20 cellular contexts compared by ENCODE assay signal in genomic region chr13:101490400-101491015, GRCh38. TPM values are rescaled to one million over a fixed set of nuclear protein-coding genes. Genes with fewer than 3 reads are reported as not detected.
DNase-seq lines count a peak whose midpoint lies in the region; ATAC-seq and TF ChIP-seq lines count a peak whose summit lies in the region.
"Had no signal": no experiment of that assay in that cellular context is flagged by ENCODE, and none has a peak within 500 bp of the region (broad histone marks: within the 10 kb centered on the region; RNA-seq: fewer than 3 reads in every experiment).

No MANE protein-coding gene starts in this region.

- H3K9me3 Mint-ChIP-seq in chondrocyte (ENCODE audit: low read depth) (peaks cover 2% of the 10 kb centered on the region), mesothelial cell of epicardium (no peaks in the 10 kb centered on the region)
- H3K9me3 Mint-ChIP-seq: activated T-cell treated with anti-CD3 and anti-CD28 coated beads, Interleukin-2, amount 50 U/mL, for 24 hours had no signal

- no peaks in the 10 kb centered on the region for H3K9me2 ChIP-seq in OCI-LY7 (ENCODE audit: insufficient read depth, low read length)

- BruUV-seq in OCI-LY7 (replicated peaks; lab: Mats Ljungman, UMichigan) = no TSS peak

- H3K27me3 Mint-ChIP-seq in chondrocyte (ENCODE audit: low read depth) = no peaks in the 10 kb centered on the region
- no peaks in the 10 kb centered on the region for H3K27me3 Mint-ChIP-seq in mesothelial cell of epicardium (ENCODE audit: low read depth)

- CTCF ChIA-PET in OCI-LY7 (lab: Charles Lee; ENCODE audit: unreplicated experiment) = no interaction called here

- H3K4me1 Mint-ChIP-seq in chondrocyte (ENCODE audit: low read depth) = peaks cover 88% of the 10 kb centered on the region
- peaks cover 35% of the 10 kb centered on the region for H3K4me1 Mint-ChIP-seq in mesothelial cell of epicardium

- H3K79me2 ChIP-seq in OCI-LY7 (ENCODE audit: insufficient read depth, low read depth, low read length) = no peaks in the 10 kb centered on the region

- no peak for ATAC-seq in GM19467 (IDR thresholded peaks at IDR 0.05; ENCODE audit: unreplicated experiment)
- ATAC-seq: body of pancreas; left colon; stimulated activated naive CD8-positive, alpha-beta T cell treated with anti-CD3 and anti-CD28 coated beads, Interleukin-15, Interleukin-2, amounts not matched to agents 100 U/mL and 50 U/mL, for 24 hours had no signal

- H3K36me3 Mint-ChIP-seq in chondrocyte (ENCODE audit: low read depth) (peaks cover 15% of the 10 kb centered on the region), mesothelial cell of epicardium (no peaks in the 10 kb centered on the region)

- TF ChIP-seq POLR2A in esophagus muscularis mucosa (IDR thresholded peaks at IDR 0.05; ENCODE audit: low read depth) = no peak

- no peaks in the 10 kb centered on the region for H3K27me3 ChIP-seq in MG63
- no peaks in the 10 kb centered on the region for H3K27me3 ChIP-seq in esophagus muscularis mucosa
- H3K27me3 ChIP-seq: body of pancreas, uterus had no signal

- H3K36me3 ChIP-seq in MG63 (no peaks in the 10 kb centered on the region), OCI-LY7 (ENCODE audit: insufficient read depth, low read length) (no peaks in the 10 kb centered on the region), esophagus muscularis mucosa (no peaks in the 10 kb centered on the region)
- H3K36me3 ChIP-seq: esophagus squamous epithelium, uterus had no signal

- POLR2A ChIA-PET in OCI-LY7 (lab: Charles Lee) = no interaction called here

- H3K27ac ChIP-seq in OCI-LY7 (ENCODE audit: low read depth, low read length, poor library complexity, severe bottlenecking) = no peak overlapping the region
- H3K27ac ChIP-seq in esophagus muscularis mucosa (replicated peaks in 1 of 4) = no peak overlapping the region
- H3K27ac ChIP-seq: body of pancreas, esophagus squamous epithelium, uterus had no signal

- peak; percentile 28 for DNase-seq in AG10803 (ENCODE audit: low read depth)
- peak; percentile 6 for DNase-seq in MG63
- DNase-seq in chondrocyte (ENCODE audit: low spot score) = no peak
- no peak for DNase-seq in mesothelial cell of epicardium (ENCODE audit: low spot score in 2 of 2, unreplicated experiment in 2 of 2)
- no peak for DNase-seq in OCI-LY7 (ENCODE audit: low spot score)
- no peak for DNase-seq in esophagus muscularis mucosa (ENCODE audit: extremely low spot score)
- DNase-seq in cerebellar nuclear complex (lab: John Stamatoyannopoulos, UW) = no peak
- DNase-seq: activated CD4-positive, alpha-beta T cell treated with anti-CD3 and anti-CD28 coated beads, Interleukin-2, amount 50 U/mL, for 4 hours; activated naive CD4-positive, alpha-beta T cell treated with anti-CD3 and anti-CD28 coated beads, Interleukin-2, amount 50 U/mL, for 16 hours; activated T-cell treated with anti-CD3 and anti-CD28 coated beads, Interleukin-2, amount 50 U/mL, for 24 hours; body of pancreas; esophagus squamous epithelium; hippocampal formation; Karpas-422; left colon; NCI-H1436 treated with DMSO at 0.1 percent for 48 hours; NCI-H446 treated with DMSO at 0.1 percent for 48 hours; stimulated activated naive CD8-positive, alpha-beta T cell treated with anti-CD3 and anti-CD28 coated beads, Interleukin-15, Interleukin-2, amounts not matched to agents 100 U/mL and 50 U/mL, for 24 hours; uterus had no signal

- H3K4me1 ChIP-seq in OCI-LY7 (ENCODE audit: insufficient read depth, low read length, poor library complexity, severe bottlenecking) (no peaks in the 10 kb centered on the region), esophagus muscularis mucosa (peaks cover 0 to 6% (median 0%) of the 10 kb centered on the region in 4 donors)
- H3K4me1 ChIP-seq: body of pancreas, uterus had no signal

- H2AFZ ChIP-seq in OCI-LY7 (ENCODE audit: low read length) = no peak overlapping the region

- no peak for TF ChIP-seq CTCF in AG10803 (conservative IDR thresholded peaks at IDR 0.05; ENCODE audit: low read length)
- no peak for TF ChIP-seq CTCF in chondrocyte (IDR thresholded peaks at IDR 0.05)
- TF ChIP-seq CTCF in mesothelial cell of epicardium (IDR thresholded peaks at IDR 0.05; ENCODE audit: unreplicated experiment) = no peak
- TF ChIP-seq CTCF in OCI-LY7 (conservative IDR thresholded peaks at IDR 0.05; ENCODE audit: low read length) = no peak
- TF ChIP-seq CTCF in esophagus muscularis mucosa (IDR thresholded peaks at IDR 0.05) = no peak

- peak overlapping the region; percentile 70 for H3K27ac Mint-ChIP-seq in chondrocyte (ENCODE audit: unreplicated experiment)
- H3K27ac Mint-ChIP-seq in mesothelial cell of epicardium = peak overlapping the region; percentile 69
- H3K27ac Mint-ChIP-seq: activated T-cell treated with anti-CD3 and anti-CD28 coated beads, Interleukin-2, amount 50 U/mL, for 24 hours had no signal

- H3K9me3 ChIP-seq in MG63 (0 out of 2 replicates have a peak, but pooled peaks cover 1% of the 10 kb centered on the region), OCI-LY7 (ENCODE audit: low read length) (no peaks in the 10 kb centered on the region), esophagus muscularis mucosa (no peaks in the 10 kb centered on the region)
- H3K9me3 ChIP-seq: body of pancreas, esophagus squamous epithelium, uterus had no signal

- no peaks in the 10 kb centered on the region for H4K20me1 ChIP-seq in OCI-LY7 (ENCODE audit: insufficient read depth, low read length)

- intact Hi-C loops in OCI-LY7 (cut with micrococcal nuclease; ENCODE audit: unreplicated experiment) = no loop called here
- intact Hi-C loops in esophagus muscularis mucosa (cut with DNase I) = no loop called here

- no peak overlapping the region for H3K4me2 ChIP-seq in OCI-LY7 (ENCODE audit: low read length)

- H3K4me3 Mint-ChIP-seq in chondrocyte (ENCODE audit: unreplicated experiment) = no peak overlapping the region
- H3K4me3 Mint-ChIP-seq in mesothelial cell of epicardium = no peak overlapping the region
- H3K4me3 Mint-ChIP-seq: activated T-cell treated with anti-CD3 and anti-CD28 coated beads, Interleukin-2, amount 50 U/mL, for 24 hours had no signal

- no peak for TF ChIP-seq EP300 in esophagus muscularis mucosa (IDR thresholded peaks at IDR 0.05)

- H3K4me3 ChIP-seq in AG10803 (ENCODE audit: low read length) = no peak overlapping the region
- no peak overlapping the region for H3K4me3 ChIP-seq in MG63
- no peak overlapping the region for H3K4me3 ChIP-seq in OCI-LY7 (ENCODE audit: low read depth, low read length, poor library complexity, severe bottlenecking)
- no peak overlapping the region for H3K4me3 ChIP-seq in esophagus muscularis mucosa
- H3K4me3 ChIP-seq: body of pancreas, esophagus squamous epithelium, uterus had no signal

RNA-seq across cellular contexts. Expression of gene ITGBL1, which starts 38.0 kb away (rescaled TPM):
- 9.4 and 11.6 TPM in 2 replicates for total RNA-seq in MG63 (2014; rRNA removed; shearing (Covaris generic); ENCODE audit: low replicate concordance)
- total RNA-seq in chondrocyte (391 to 806 TPM (median 407 TPM) in 3 replicates), mesothelial cell of epicardium (0.07 to 0.09 TPM in 2 of 3 replicates, not detected in the other), OCI-LY7 (2022) (not detected in 2 replicates), esophagus muscularis mucosa (10 to 100 TPM in 3 of 4 donors, 1 to 10 TPM in 1; 8.3 to 20.0 (median 13.8) TPM)
- not detected in 2 replicates for total RNA-seq in OCI-LY7 (2014; rRNA removed; shearing (Covaris generic))

Comparison
In these comparisons a context has a peak if more than half of its experiments do, and no peak if none do; other contexts are left out.
1. DNase-seq: peak in AG10803 (single experiment) and MG63 (single experiment); none in chondrocyte (single experiment), mesothelial cell of epicardium (0 of 2), OCI-LY7 (single experiment), esophagus muscularis mucosa (single experiment) and cerebellar nuclear complex (0 of 2).
2. RNA of gene ITGBL1, which starts 38.0 kb away (total RNA-seq): 391 to 806 TPM in chondrocyte; 8.3 to 20.0 TPM in esophagus muscularis mucosa, 9.4 to 11.6 TPM in MG63, 0.07 to 0.09 TPM in mesothelial cell of epicardium and not detected in OCI-LY7; every median in the first group is over 10 times any median in the second.